Comparison of ENCODE assay signal across 2 cellular contexts in genomic region chr6:33983721-33984465, GRCh38.
TF ChIP-seq lines count a peak whose summit lies in the region.

No MANE protein-coding gene starts in this region.

TF ChIP-seq in SK-N-SH, 30 proteins besides CTCF, POLR2A, EP300 and RAD21:
- no peak for TF ChIP-seq SMC3 (IDR thresholded peaks at IDR 0.05; ENCODE audit: low read depth, low read length)
- TF ChIP-seq NFIC (IDR thresholded peaks at IDR 0.05; ENCODE audit: borderline replicate concordance), result no peak
- TF ChIP-seq JUND (IDR thresholded peaks at IDR 0.05), result no peak
- no peak for TF ChIP-seq ZBTB33 (IDR thresholded peaks at IDR 0.05; ENCODE audit: borderline replicate concordance, low read depth)
- TF ChIP-seq TCF12 (IDR thresholded peaks at IDR 0.05), result no peak
- no peak for TF ChIP-seq MEF2A (IDR thresholded peaks at IDR 0.05; ENCODE audit: borderline replicate concordance, low read depth)
- TF ChIP-seq PBX3 (IDR thresholded peaks at IDR 0.05), result no peak
- no peak for TF ChIP-seq ELF1 (IDR thresholded peaks at IDR 0.05)
- TF ChIP-seq POLR2AphosphoS5 (IDR thresholded peaks at IDR 0.05; ENCODE audit: low read depth, low read length), result no peak
- no peak for TF ChIP-seq FOSL2 (IDR thresholded peaks at IDR 0.05; ENCODE audit: borderline replicate concordance, low read depth)
- TF ChIP-seq GABPA (IDR thresholded peaks at IDR 0.05; ENCODE audit: low read depth), result no peak

TF ChIP-seq in SK-N-SH treated with all-trans-retinoic acid at 6 μM for 48 hours, 23 proteins besides CTCF, POLR2A, EP300 and RAD21:
- TF ChIP-seq CSDC2 (CRISPR knock-in tag; IDR thresholded peaks at IDR 0.05), result no peak
TF ChIP-seq in SK-N-SH treated with all-trans-retinoic acid at 6 μM for 48 hours: peak in this region for 0.
